8 cellular contexts compared by ENCODE assay signal in the genomic region with DNA sequence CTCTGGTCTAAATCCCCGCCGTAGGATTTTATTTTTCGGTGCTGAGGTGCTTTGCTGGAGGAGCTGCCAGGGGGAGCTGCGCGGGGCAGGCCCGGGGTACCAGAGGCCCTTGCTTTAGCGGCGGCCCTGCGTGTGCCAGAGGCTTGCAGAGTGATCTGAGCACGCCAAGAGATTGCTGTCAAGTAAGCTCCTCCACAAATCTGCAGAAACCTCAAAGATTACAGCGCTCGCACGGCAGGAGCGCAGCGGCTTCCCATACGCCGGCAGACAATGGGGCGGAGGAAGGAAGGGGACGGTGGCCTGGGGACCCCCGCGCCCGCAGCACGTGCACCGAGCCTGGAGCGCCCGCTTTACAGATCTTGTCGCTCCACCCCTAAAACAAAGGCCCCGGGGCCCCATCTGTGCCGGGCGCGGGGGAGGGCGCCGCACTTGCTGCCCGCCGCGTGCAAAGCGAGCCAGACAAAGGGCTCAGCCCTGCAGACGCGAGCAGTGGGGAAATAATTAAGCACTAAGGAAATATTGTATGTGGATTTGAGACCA. TPM values are rescaled to one million over a fixed set of nuclear protein-coding genes. Genes with fewer than 3 reads are reported as not detected.
DNase-seq lines count a peak whose midpoint lies in the region; ATAC-seq and TF ChIP-seq lines count a peak whose summit lies in the region.

No MANE protein-coding gene starts in this region.

- 1 to 3% methylated on average over 39 of the region's 39 CpGs for WGBS in heart right ventricle, 2 donors

- H3K36me3 ChIP-seq in heart right ventricle, result no peaks in the 10 kb centered on the region

- H3K27me3 ChIP-seq in heart right ventricle, result peaks cover 0 to 53% (median 32%) of the 10 kb centered on the region in 7 donors

- no peak overlapping the region for H3K4me3 Mint-ChIP-seq in activated CD4-positive, alpha-beta memory T cell treated with anti-CD3 and anti-CD28 coated beads for 36 hours
- no peak overlapping the region for H3K4me3 Mint-ChIP-seq in activated CD4-positive, alpha-beta memory T cell treated with anti-CD3 and anti-CD28 coated beads, Interleukin-2, amount 10 ng/mL, durations not matched to agents 7 days and 5 days
- H3K4me3 Mint-ChIP-seq in activated T-helper 2 cell treated with anti-CD3 and anti-CD28 coated beads, Interferon-gamma antibody, Interleukin-2, Interleukin-4, amounts not matched to agents 10 μg/mL and 5 μg/mL and 100 μg/mL, durations not matched to agents 14 hours and 24 hours and 36 hours (ENCODE audit: low read depth), result peak overlapping the region; percentile 9

- intact Hi-C loops in activated CD4-positive, alpha-beta memory T cell treated with anti-CD3 and anti-CD28 coated beads for 36 hours (cut with micrococcal nuclease), result no loop called here
- intact Hi-C loops in activated T-helper 2 cell treated with anti-CD3 and anti-CD28 coated beads, Interferon-gamma antibody, Interleukin-2, Interleukin-4, amounts not matched to agents 10 μg/mL and 5 μg/mL and 100 μg/mL, durations not matched to agents 14 hours and 24 hours and 36 hours (cut with micrococcal nuclease), result loop anchor here (10.0 kb wide), 1 partner anchor 199 kb away; the partner anchor contains the start of gene VSTM2B
- intact Hi-C loops in heart right ventricle (cut with DNase I), result loop anchor here in 1 of 10 donors (10.0 kb wide), 1 partner anchor 931 kb away; no protein-coding TSS in a partner anchor

- CTCF ChIA-PET in activated CD4-positive, alpha-beta memory T cell treated with anti-CD3 and anti-CD28 coated beads for 36 hours (lab: Charles Lee), result interaction anchor here (1.3 to 2.7 kb wide), 4 partner anchors 8 to 148 kb away, joined by 3 to 23 read pairs (median 6); no protein-coding TSS in a partner anchor
- CTCF ChIA-PET in activated CD4-positive, alpha-beta memory T cell treated with anti-CD3 and anti-CD28 coated beads, Interleukin-2, amount 10 ng/mL, durations not matched to agents 7 days and 5 days (lab: Charles Lee), result interaction anchor here (0.6 kb wide), 1 partner anchor 36 kb away, joined by 3 read pairs; no protein-coding TSS in a partner anchor

- H3K36me3 Mint-ChIP-seq in activated CD4-positive, alpha-beta memory T cell treated with anti-CD3 and anti-CD28 coated beads for 36 hours, result no peaks in the 10 kb centered on the region
- H3K36me3 Mint-ChIP-seq in activated CD4-positive, alpha-beta memory T cell treated with anti-CD3 and anti-CD28 coated beads, Interleukin-2, amount 10 ng/mL, durations not matched to agents 7 days and 5 days (ENCODE audit: low read depth), result no peaks in the 10 kb centered on the region
- H3K36me3 Mint-ChIP-seq in activated T-helper 2 cell treated with anti-CD3 and anti-CD28 coated beads, Interferon-gamma antibody, Interleukin-2, Interleukin-4, amounts not matched to agents 10 μg/mL and 5 μg/mL and 100 μg/mL, durations not matched to agents 14 hours and 24 hours and 36 hours (ENCODE audit: low read depth), result no peaks in the 10 kb centered on the region

- peaks cover 18% of the 10 kb centered on the region for H3K27me3 Mint-ChIP-seq in activated CD4-positive, alpha-beta memory T cell treated with anti-CD3 and anti-CD28 coated beads for 36 hours
- H3K27me3 Mint-ChIP-seq in activated CD4-positive, alpha-beta memory T cell treated with anti-CD3 and anti-CD28 coated beads, Interleukin-2, amount 10 ng/mL, durations not matched to agents 7 days and 5 days, result peaks cover 44% of the 10 kb centered on the region
- H3K27me3 Mint-ChIP-seq in activated T-helper 2 cell treated with anti-CD3 and anti-CD28 coated beads, Interferon-gamma antibody, Interleukin-2, Interleukin-4, amounts not matched to agents 10 μg/mL and 5 μg/mL and 100 μg/mL, durations not matched to agents 14 hours and 24 hours and 36 hours (ENCODE audit: low read depth), result peaks cover 30% of the 10 kb centered on the region

- H3K4me1 Mint-ChIP-seq in activated CD4-positive, alpha-beta memory T cell treated with anti-CD3 and anti-CD28 coated beads for 36 hours (ENCODE audit: low read depth), result peaks cover 3% of the 10 kb centered on the region
- peaks cover 6% of the 10 kb centered on the region for H3K4me1 Mint-ChIP-seq in activated CD4-positive, alpha-beta memory T cell treated with anti-CD3 and anti-CD28 coated beads, Interleukin-2, amount 10 ng/mL, durations not matched to agents 7 days and 5 days
- peaks cover 6% of the 10 kb centered on the region for H3K4me1 Mint-ChIP-seq in activated T-helper 2 cell treated with anti-CD3 and anti-CD28 coated beads, Interferon-gamma antibody, Interleukin-2, Interleukin-4, amounts not matched to agents 10 μg/mL and 5 μg/mL and 100 μg/mL, durations not matched to agents 14 hours and 24 hours and 36 hours (ENCODE audit: low read depth)

- peak overlapping the region in 9 of 10 donors; percentile 18 to 47 (median 41) for H3K4me3 ChIP-seq in heart right ventricle

- no peaks in the 10 kb centered on the region for H3K9me3 Mint-ChIP-seq in activated CD4-positive, alpha-beta memory T cell treated with anti-CD3 and anti-CD28 coated beads for 36 hours
- no peaks in the 10 kb centered on the region for H3K9me3 Mint-ChIP-seq in activated CD4-positive, alpha-beta memory T cell treated with anti-CD3 and anti-CD28 coated beads, Interleukin-2, amount 10 ng/mL, durations not matched to agents 7 days and 5 days
- no peaks in the 10 kb centered on the region for H3K9me3 Mint-ChIP-seq in activated T-helper 2 cell treated with anti-CD3 and anti-CD28 coated beads, Interferon-gamma antibody, Interleukin-2, Interleukin-4, amounts not matched to agents 10 μg/mL and 5 μg/mL and 100 μg/mL, durations not matched to agents 14 hours and 24 hours and 36 hours

- peaks cover 3 to 16% (median 11%) of the 10 kb centered on the region in 9 donors for H3K4me1 ChIP-seq in heart right ventricle

- TF ChIP-seq CTCF in heart right ventricle (IDR thresholded peaks at IDR 0.05), result no peak

- no peak overlapping the region for H3K27ac Mint-ChIP-seq in activated CD4-positive, alpha-beta memory T cell treated with anti-CD3 and anti-CD28 coated beads for 36 hours
- no peak overlapping the region for H3K27ac Mint-ChIP-seq in activated CD4-positive, alpha-beta memory T cell treated with anti-CD3 and anti-CD28 coated beads, Interleukin-2, amount 10 ng/mL, durations not matched to agents 7 days and 5 days
- no peak overlapping the region for H3K27ac Mint-ChIP-seq in activated T-helper 2 cell treated with anti-CD3 and anti-CD28 coated beads, Interferon-gamma antibody, Interleukin-2, Interleukin-4, amounts not matched to agents 10 μg/mL and 5 μg/mL and 100 μg/mL, durations not matched to agents 14 hours and 24 hours and 36 hours

- POLR2A ChIA-PET in activated CD4-positive, alpha-beta memory T cell treated with anti-CD3 and anti-CD28 coated beads for 36 hours (lab: Charles Lee), result no interaction called here
- POLR2A ChIA-PET in activated CD4-positive, alpha-beta memory T cell treated with anti-CD3 and anti-CD28 coated beads, Interleukin-2, amount 10 ng/mL, durations not matched to agents 7 days and 5 days (lab: Charles Lee), result interaction anchor here (2.0 to 4.4 kb wide), 2 partner anchors 8 to 10 kb away, joined by 6 to 24 read pairs; partner anchors contain the start of gene C19orf12

- H3K27ac ChIP-seq in heart right ventricle, result no peak overlapping the region

- ATAC-seq in heart right ventricle (peak in 7 of 8 donors; percentile 16 to 61 (median 55)), HG03354 (IDR thresholded peaks at IDR 0.05; ENCODE audit: poor library complexity, severe bottlenecking, unreplicated experiment) (no peak), HG03135 (IDR thresholded peaks at IDR 0.05; ENCODE audit: unreplicated experiment) (no peak)

- DNase-seq in activated CD4-positive, alpha-beta memory T cell treated with anti-CD3 and anti-CD28 coated beads for 36 hours, result peak; percentile 30
- DNase-seq in activated CD4-positive, alpha-beta memory T cell treated with anti-CD3 and anti-CD28 coated beads, Interleukin-2, amount 10 ng/mL, durations not matched to agents 7 days and 5 days, result no peak
- DNase-seq in activated T-helper 2 cell treated with anti-CD3 and anti-CD28 coated beads, Interferon-gamma antibody, Interleukin-2, Interleukin-4, amounts not matched to agents 10 μg/mL and 5 μg/mL and 100 μg/mL, durations not matched to agents 14 hours and 24 hours and 36 hours (ENCODE audit: low spot score), result no peak
- DNase-seq in heart right ventricle (no peak), HuH-7.5 (ENCODE audit: low spot score) (no peak)
- DNase-seq in stimulated activated CD4-positive, alpha-beta T cell treated with anti-CD3 and anti-CD28 coated beads, Interleukin-1b, Interleukin-23, amount 100 ng/mL, for 48 hours, result peak; percentile 21

- H3K9me3 ChIP-seq in heart right ventricle, result no peaks in the 10 kb centered on the region

RNA-seq across cellular contexts. Expression of gene C19orf12, which starts 9.1 kb away (rescaled TPM):
- 10 to 100 TPM; 32.6 to 32.8 TPM for total RNA-seq in activated CD4-positive, alpha-beta memory T cell treated with anti-CD3 and anti-CD28 coated beads for 36 hours
- 10 to 100 TPM; 39.2 to 40.7 TPM for total RNA-seq in activated CD4-positive, alpha-beta memory T cell treated with anti-CD3 and anti-CD28 coated beads, Interleukin-2, amount 10 ng/mL, durations not matched to agents 7 days and 5 days
- 41.9 and 42.2 TPM in 2 replicates for total RNA-seq in activated T-helper 2 cell treated with anti-CD3 and anti-CD28 coated beads, Interferon-gamma antibody, Interleukin-2, Interleukin-4, amounts not matched to agents 10 μg/mL and 5 μg/mL and 100 μg/mL, durations not matched to agents 14 hours and 24 hours and 36 hours
- 10 to 100 TPM; 30.3 to 83.3 (median 40.0) TPM for total RNA-seq in heart right ventricle
- polyA plus RNA-seq in heart right ventricle, result 10 to 100 TPM; 26.7 to 34.8 TPM

RNA-seq across cellular contexts. Expression of gene PLEKHF1, which starts 58.9 kb away (rescaled TPM):
- total RNA-seq in activated CD4-positive, alpha-beta memory T cell treated with anti-CD3 and anti-CD28 coated beads for 36 hours, result 10 to 100 TPM; 23.6 to 24.3 TPM
- 10 to 100 TPM; 53.1 to 53.9 TPM for total RNA-seq in activated CD4-positive, alpha-beta memory T cell treated with anti-CD3 and anti-CD28 coated beads, Interleukin-2, amount 10 ng/mL, durations not matched to agents 7 days and 5 days
- total RNA-seq in activated T-helper 2 cell treated with anti-CD3 and anti-CD28 coated beads, Interferon-gamma antibody, Interleukin-2, Interleukin-4, amounts not matched to agents 10 μg/mL and 5 μg/mL and 100 μg/mL, durations not matched to agents 14 hours and 24 hours and 36 hours, result 28.0 and 30.3 TPM in 2 replicates
- 10 to 100 TPM in 9 of 10 donors, 1 to 10 TPM in 1; 7.0 to 38.8 (median 16.5) TPM for total RNA-seq in heart right ventricle
- 10 to 100 TPM; 38.8 to 47.9 TPM for polyA plus RNA-seq in heart right ventricle

Comparison
In these comparisons a context has a peak if more than half of its experiments do, and no peak if none do; other contexts are left out.
1. DNase-seq: peak in activated CD4-positive, alpha-beta memory T cell treated with anti-CD3 and anti-CD28 coated beads for 36 hours (single experiment) and stimulated activated CD4-positive, alpha-beta T cell treated with anti-CD3 and anti-CD28 coated beads, Interleukin-1b, Interleukin-23, amount 100 ng/mL, for 48 hours (single experiment); none in activated CD4-positive, alpha-beta memory T cell treated with anti-CD3 and anti-CD28 coated beads, Interleukin-2, amount 10 ng/mL, durations not matched to agents 7 days and 5 days (single experiment), activated T-helper 2 cell treated with anti-CD3 and anti-CD28 coated beads, Interferon-gamma antibody, Interleukin-2, Interleukin-4, amounts not matched to agents 10 μg/mL and 5 μg/mL and 100 μg/mL, durations not matched to agents 14 hours and 24 hours and 36 hours (single experiment), heart right ventricle (0 of 2) and HuH-7.5 (single experiment).
2. ATAC-seq: peak in heart right ventricle (7 of 8); none in HG03354 (single experiment) and HG03135 (single experiment).